ENCODE assay signal across 1 cellular context in genomic region chr6:119147101-119148053, GRCh38.
TF ChIP-seq lines count a peak whose summit lies in the region.

No MANE protein-coding gene starts in this region.

TF ChIP-seq in SK-N-SH, 30 proteins besides CTCF, POLR2A, EP300 and RAD21 (continued from another document):
- peak; percentile 89 for TF ChIP-seq NFIC (IDR thresholded peaks at IDR 0.05; ENCODE audit: borderline replicate concordance)
- no peak for TF ChIP-seq GABPA (IDR thresholded peaks at IDR 0.05; ENCODE audit: low read depth)
- peak; percentile 87; the same call in 1 of the 2 replicates for TF ChIP-seq POLR2AphosphoS5 (IDR thresholded peaks at IDR 0.05; ENCODE audit: low read depth, low read length)
- TF ChIP-seq RFX5 (IDR thresholded peaks at IDR 0.05; ENCODE audit: low read length), result no peak
- no peak for TF ChIP-seq FOXJ3 (CRISPR knock-in tag; IDR thresholded peaks at IDR 0.05)
- TF ChIP-seq USF2 (IDR thresholded peaks at IDR 0.05; ENCODE audit: borderline replicate concordance, low read depth, low read length), result no peak
- TF ChIP-seq MEF2A (IDR thresholded peaks at IDR 0.05; ENCODE audit: borderline replicate concordance, low read depth), result peak; percentile 100
- no peak for TF ChIP-seq USF1 (IDR thresholded peaks at IDR 0.05; ENCODE audit: borderline replicate concordance, low read depth)
- peak; percentile 71; the same call in 1 of the 2 replicates for TF ChIP-seq TEAD4 (IDR thresholded peaks at IDR 0.05; ENCODE audit: borderline replicate concordance, insufficient read depth)
- peak; percentile 99 for TF ChIP-seq JUND (IDR thresholded peaks at IDR 0.05)
- TF ChIP-seq GATA2 (CRISPR knock-in tag; IDR thresholded peaks at IDR 0.05), result no peak
- TF ChIP-seq CHD2 (IDR thresholded peaks at IDR 0.05; ENCODE audit: low read length, partially characterized antibody), result no peak
- TF ChIP-seq YY1 (IDR thresholded peaks at IDR 0.05; ENCODE audit: low read depth), result no peak
- peak; percentile 92 for TF ChIP-seq RXRA (IDR thresholded peaks at IDR 0.05; ENCODE audit: borderline replicate concordance, low read depth)
- TF ChIP-seq REST (IDR thresholded peaks at IDR 0.05; ENCODE audit: low read depth, low read length), result peak; percentile 67; the same call in 1 of the 2 replicates
- TF ChIP-seq SIN3A (IDR thresholded peaks at IDR 0.05; ENCODE audit: borderline replicate concordance, low read depth, low read length), result peak; percentile 18
- peak; percentile 77 for TF ChIP-seq ELF1 (IDR thresholded peaks at IDR 0.05)
- TF ChIP-seq TAF1 (IDR thresholded peaks at IDR 0.05; ENCODE audit: borderline replicate concordance, low read depth, low read length), result 0 out of 2 replicates have a peak, but pooled peaks have one; percentile 21
- TF ChIP-seq FOXM1 (IDR thresholded peaks at IDR 0.05; ENCODE audit: low read depth), result no peak
- no peak for TF ChIP-seq EZH2phosphoT487 (IDR thresholded peaks at IDR 0.05; ENCODE audit: borderline replicate concordance, low read depth)
